Comparison of ENCODE assay signal across 30 cellular contexts in genomic region chr19:592101-592500, GRCh38. TPM values are rescaled to one million over a fixed set of nuclear protein-coding genes. Genes with fewer than 3 reads are reported as not detected.
"Had no signal": no experiment of that assay in that cellular context is flagged by ENCODE, and none has a peak within 500 bp of the region (broad histone marks: within the 10 kb centered on the region; RNA-seq: fewer than 3 reads in every experiment).

No MANE protein-coding gene starts in this region.

- H3K9me3 ChIP-seq: SJCRH30 had no signal

- H3K27me3 Mint-ChIP-seq: activated naive CD8-positive, alpha-beta T cell had no signal

- H3K27ac ChIP-seq: SJCRH30, SK-N-MC had no signal

- DNase-seq: activated CD4-positive, alpha-beta T cell treated with anti-CD3 and anti-CD28 coated beads for 36 hours; activated CD4-positive, alpha-beta T cell treated with anti-CD3 and anti-CD28 coated beads, Interleukin-2, amount 10 ng/mL, durations not matched to agents 7 days and 5 days; activated CD4-positive, alpha-beta T cell treated with anti-CD3 and anti-CD28 coated beads, Interleukin-2, amount 50 U/mL, for 48 hours; activated CD8-positive, alpha-beta T cell treated with anti-CD3 and anti-CD28 coated beads, Interleukin-2, amount 10 ng/mL, durations not matched to agents 7 days and 5 days; activated gamma-delta T cell; activated naive CD4-positive, alpha-beta T cell treated with Interleukin-2 at 50 U/mL for 16 hours; activated naive CD8-positive, alpha-beta T cell treated with anti-CD3 and anti-CD28 coated beads, Interleukin-2, amount 50 U/mL, for 24 hours; activated T-cell treated with anti-CD3 and anti-CD28 coated beads, Interleukin-2, amount 50 U/mL, for 24 hours; Karpas-422; NCI-H1105; NCI-H1417 treated with DMSO at 0.1 percent for 48 hours; NCI-H1930; NCI-H2081 treated with DMSO at 0.1 percent for 48 hours; NCI-H345; NCI-H524 treated with DMSO at 0.1 percent for 48 hours; SHP77; SJCRH30 had no signal

- H3K36me3 Mint-ChIP-seq: activated naive CD8-positive, alpha-beta T cell; brain; WTC11 had no signal

- H3K4me1 Mint-ChIP-seq: WTC11 had no signal

- ATAC-seq: activated CD4-positive, alpha-beta T cell treated with anti-CD3 and anti-CD28 coated beads for 36 hours; activated CD4-positive, CD25-positive, alpha-beta regulatory T cell treated with anti-CD3 and anti-CD28 coated beads, Interleukin-2, amount 50 U/mL, for 24 hours; activated CD8-positive, alpha-beta T cell treated with anti-CD3 and anti-CD28 coated beads, Interleukin-2, amount 10 ng/mL, durations not matched to agents 7 days and 5 days; activated naive CD8-positive, alpha-beta T cell treated with anti-CD3 and anti-CD28 coated beads, Interleukin-2, amount 50 U/mL, for 24 hours; Panc1 had no signal

- H3K4me3 ChIP-seq: SJCRH30, SK-N-MC had no signal

- H3K9me3 Mint-ChIP-seq: activated CD4-positive, alpha-beta T cell treated with anti-CD3 and anti-CD28 coated beads, Interleukin-2, amount 10 ng/mL, durations not matched to agents 7 days and 5 days; activated naive CD8-positive, alpha-beta T cell treated with anti-CD3 and anti-CD28 coated beads, Interleukin-2, amount 50 U/mL, for 24 hours; activated T-cell treated with anti-CD3 and anti-CD28 coated beads, Interleukin-2, amount 50 U/mL, for 24 hours; activated T-helper 2 cell treated with anti-CD3 and anti-CD28 coated beads, Interferon-gamma antibody, Interleukin-2, Interleukin-4, amounts not matched to agents 10 μg/mL and 5 μg/mL and 100 μg/mL, durations not matched to agents 14 hours and 24 hours and 36 hours; WTC11 had no signal

- H3K27ac Mint-ChIP-seq: activated CD4-positive, alpha-beta T cell treated with anti-CD3 and anti-CD28 coated beads for 36 hours; activated CD8-positive, alpha-beta T cell treated with anti-CD3 and anti-CD28 coated beads, Interleukin-2, amount 10 ng/mL, durations not matched to agents 7 days and 5 days; activated naive CD8-positive, alpha-beta T cell; activated naive CD8-positive, alpha-beta T cell treated with anti-CD3 and anti-CD28 coated beads, Interleukin-2, amount 50 U/mL, for 24 hours; activated T-helper 2 cell treated with anti-CD3 and anti-CD28 coated beads, Interferon-gamma antibody, Interleukin-2, Interleukin-4, amounts not matched to agents 10 μg/mL and 5 μg/mL and 100 μg/mL, durations not matched to agents 14 hours and 24 hours and 36 hours; WTC11 had no signal

- H3K36me3 ChIP-seq: SJCRH30 had no signal

- FAIRE-seq: bronchial epithelial cell had no signal

- H3K4me3 Mint-ChIP-seq: activated CD4-positive, alpha-beta T cell treated with anti-CD3 and anti-CD28 coated beads, Interleukin-2, amount 10 ng/mL, durations not matched to agents 7 days and 5 days; activated CD8-positive, alpha-beta T cell treated with anti-CD3 and anti-CD28 coated beads, Interleukin-2, amount 10 ng/mL, durations not matched to agents 7 days and 5 days; activated naive CD8-positive, alpha-beta T cell treated with anti-CD3 and anti-CD28 coated beads, Interleukin-2, amount 50 U/mL, for 24 hours; activated T-cell treated with anti-CD3 and anti-CD28 coated beads, Interleukin-2, amount 50 U/mL, for 24 hours had no signal

RNA-seq across cellular contexts. Expression of gene FGF22, which starts 47.6 kb away (rescaled TPM):
- total RNA-seq: activated CD4-positive, alpha-beta T cell treated with anti-CD3 and anti-CD28 coated beads for 36 hours; activated CD8-positive, alpha-beta T cell treated with anti-CD3 and anti-CD28 coated beads, Interleukin-2, amount 10 ng/mL, durations not matched to agents 7 days and 5 days; activated T-helper 2 cell treated with anti-CD3 and anti-CD28 coated beads, Interferon-gamma antibody, Interleukin-2, Interleukin-4, amounts not matched to agents 10 μg/mL and 5 μg/mL and 100 μg/mL, durations not matched to agents 14 hours and 24 hours and 36 hours; bronchial epithelial cell; MCF 10A; NCI-H460; RPMI7951; SJCRH30; T-helper 1 cell treated with Interleukin-12 subunit alpha and Interleukin-12 subunit beta and Interleukin-4 antibody, amounts not matched to agents 30 ng/mL and 1 ng/mL, for 36 hours; T-helper 2 cell treated with Interferon-gamma antibody and Interleukin-4, amounts not matched to agents 100 ng/mL and 5 ng/mL, for 36 hours had no signal

RNA-seq across cellular contexts. Expression of gene GZMM, which starts 48.2 kb away (rescaled TPM):
- total RNA-seq: bronchial epithelial cell, MCF 10A, NCI-H460, SJCRH30 had no signal
